Comparison of ENCODE assay signal across 27 cellular contexts in the genomic region with DNA sequence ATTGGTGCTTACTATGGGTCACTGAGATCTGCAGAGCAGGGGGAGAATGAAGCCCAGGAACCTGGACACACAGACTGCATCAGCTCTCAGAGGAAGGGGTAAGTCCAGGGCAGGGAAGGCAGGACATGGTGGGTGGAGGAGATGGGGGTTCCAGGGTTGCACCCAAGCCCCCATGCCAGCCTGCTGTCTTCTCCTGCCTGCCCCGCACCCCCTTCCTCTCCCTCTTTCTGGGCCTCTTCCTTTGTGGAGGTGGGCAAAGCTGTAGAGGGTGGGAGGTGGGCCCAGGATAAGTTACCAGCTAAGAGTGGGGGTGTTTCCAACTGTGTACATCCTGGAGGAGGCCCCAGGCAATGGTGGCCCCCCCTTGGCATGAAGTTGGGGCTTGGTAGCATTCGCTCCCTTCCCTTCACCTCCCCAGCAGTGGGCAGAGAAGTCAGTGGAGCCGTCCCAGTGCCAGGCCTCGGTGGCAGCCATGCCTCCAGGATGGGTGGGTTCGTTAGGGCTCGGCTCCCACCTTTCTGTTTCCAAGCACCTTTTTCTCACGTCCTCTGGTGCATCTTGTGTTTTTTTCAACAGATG.
"Had no signal": no experiment of that assay in that cellular context is flagged by ENCODE, and none has a peak within 500 bp of the region (broad histone marks: within the 10 kb centered on the region; RNA-seq: fewer than 3 reads in every experiment).

No MANE protein-coding gene starts in this region.

- H3K27ac ChIP-seq: KMS-11, SJCRH30, VCaP had no signal

- H3K27me3 Mint-ChIP-seq: activated CD4-positive, alpha-beta memory T cell treated with anti-CD3 and anti-CD28 coated beads for 36 hours; activated naive CD8-positive, alpha-beta T cell treated with anti-CD3 and anti-CD28 coated beads for 36 hours had no signal

- H3K4me2 ChIP-seq: KMS-11, SK-N-SH had no signal

- H3K36me3 ChIP-seq: SJCRH30 had no signal

- H3K9ac ChIP-seq: KMS-11, SK-N-SH had no signal

- H3K27me3 ChIP-seq: SJCRH30 had no signal

- H3K4me1 Mint-ChIP-seq: activated CD4-positive, alpha-beta T cell treated with anti-CD3 and anti-CD28 coated beads, Interleukin-2, amount 10 ng/mL, durations not matched to agents 7 days and 5 days; activated naive CD4-positive, alpha-beta T cell treated with anti-CD3 and anti-CD28 coated beads, Interleukin-2, amount 10 ng/mL, durations not matched to agents 7 days and 5 days; activated naive CD8-positive, alpha-beta T cell treated with anti-CD3 and anti-CD28 coated beads for 36 hours had no signal

- H3K36me3 Mint-ChIP-seq: activated CD4-positive, alpha-beta memory T cell treated with anti-CD3 and anti-CD28 coated beads for 36 hours; activated naive CD4-positive, alpha-beta T cell treated with anti-CD3 and anti-CD28 coated beads, Interleukin-2, amount 10 ng/mL, durations not matched to agents 7 days and 5 days; activated naive CD8-positive, alpha-beta T cell treated with anti-CD3 and anti-CD28 coated beads for 36 hours had no signal

- DNase-seq: activated CD4-positive, alpha-beta memory T cell treated with anti-CD3 and anti-CD28 coated beads for 36 hours; activated CD4-positive, alpha-beta T cell treated with anti-CD3 and anti-CD28 coated beads, Interleukin-2, amount 10 ng/mL, durations not matched to agents 7 days and 5 days; activated CD4-positive, CD25-positive, alpha-beta regulatory T cell; activated CD8-positive, alpha-beta memory T cell treated with anti-CD3 and anti-CD28 coated beads for 24 hours; activated gamma-delta T cell treated with Interleukin-2 at 50 U/mL for 16 hours; activated naive CD4-positive, alpha-beta T cell treated with anti-CD3 and anti-CD28 coated beads, Interleukin-2, amount 10 ng/mL, durations not matched to agents 7 days and 5 days; activated naive CD8-positive, alpha-beta T cell treated with anti-CD3 and anti-CD28 coated beads for 36 hours; activated T-cell treated with anti-CD3 and anti-CD28 coated beads, Interleukin-2, amount 50 U/mL, for 4 hours; anterior cingulate cortex; caudate nucleus; MV-4-11; NCI-H1092 treated with DMSO at 0.1 percent for 48 hours; NCI-H1417 treated with DMSO at 0.1 percent for 48 hours; NCI-H1694; NCI-H2029; NCI-H2107; NCI-H2171 treated with DMSO at 0.1 percent for 48 hours; NCI-H345; NCI-H510A; NCI-H526 treated with DMSO at 0.1 percent for 48 hours; NCI-H82; Right ventricle myocardium superior; SJCRH30; T-helper 1 cell had no signal

- H3K9me3 ChIP-seq: SJCRH30, SK-N-SH had no signal

- H3K27ac Mint-ChIP-seq: activated CD4-positive, alpha-beta memory T cell treated with anti-CD3 and anti-CD28 coated beads for 36 hours; activated CD4-positive, alpha-beta T cell treated with anti-CD3 and anti-CD28 coated beads, Interleukin-2, amount 10 ng/mL, durations not matched to agents 7 days and 5 days; activated naive CD4-positive, alpha-beta T cell treated with anti-CD3 and anti-CD28 coated beads, Interleukin-2, amount 10 ng/mL, durations not matched to agents 7 days and 5 days; activated naive CD8-positive, alpha-beta T cell treated with anti-CD3 and anti-CD28 coated beads for 36 hours had no signal

- H3K4me1 ChIP-seq: SJCRH30 had no signal

- H3K4me3 Mint-ChIP-seq: activated CD4-positive, alpha-beta memory T cell treated with anti-CD3 and anti-CD28 coated beads for 36 hours; activated CD4-positive, alpha-beta T cell treated with anti-CD3 and anti-CD28 coated beads, Interleukin-2, amount 10 ng/mL, durations not matched to agents 7 days and 5 days; activated naive CD4-positive, alpha-beta T cell treated with anti-CD3 and anti-CD28 coated beads, Interleukin-2, amount 10 ng/mL, durations not matched to agents 7 days and 5 days; activated naive CD8-positive, alpha-beta T cell treated with anti-CD3 and anti-CD28 coated beads for 36 hours; activated T-cell treated with anti-CD3 and anti-CD28 coated beads, Interleukin-2, amount 50 U/mL, for 4 hours had no signal

- H3K4me3 ChIP-seq: SJCRH30 had no signal

- H3K9me3 Mint-ChIP-seq: activated CD4-positive, alpha-beta memory T cell treated with anti-CD3 and anti-CD28 coated beads for 36 hours; activated CD4-positive, alpha-beta T cell treated with anti-CD3 and anti-CD28 coated beads, Interleukin-2, amount 10 ng/mL, durations not matched to agents 7 days and 5 days; activated naive CD4-positive, alpha-beta T cell treated with anti-CD3 and anti-CD28 coated beads, Interleukin-2, amount 10 ng/mL, durations not matched to agents 7 days and 5 days; activated naive CD8-positive, alpha-beta T cell treated with anti-CD3 and anti-CD28 coated beads for 36 hours; activated T-cell treated with anti-CD3 and anti-CD28 coated beads, Interleukin-2, amount 50 U/mL, for 4 hours had no signal
